Comparison of ENCODE assay signal across 8 cellular contexts in genomic region chr1:214584805-214585766, GRCh38. TPM values are rescaled to one million over a fixed set of nuclear protein-coding genes. Genes with fewer than 3 reads are reported as not detected.
A peak's percentile ranks its signal among the peaks of the same experiment; 100 is the strongest.
DNase-seq lines count a peak whose midpoint lies in the region; ATAC-seq and TF ChIP-seq lines count a peak whose summit lies in the region.

No MANE protein-coding gene starts in this region.

- peaks cover 45% of the 10 kb centered on the region for H3K4me1 ChIP-seq in RWPE2 (ENCODE audit: insufficient read depth, poor library complexity, severe bottlenecking)
- H3K4me1 ChIP-seq in gastrocnemius medialis = peaks cover 19% of the 10 kb centered on the region in 2 donors

- H3K36me3 Mint-ChIP-seq in stimulated activated memory B cell treated with anti-CD40 and anti-IgM and Interleukin-4, amounts not matched to agents 10 μg/mL and 1 μg/mL and 100 μg/mL, for 72 hours = no peaks in the 10 kb centered on the region

- no peak for TF ChIP-seq POLR2A in gastrocnemius medialis (IDR thresholded peaks at IDR 0.05)

- in situ Hi-C loops in gastrocnemius medialis (cut with MboI; ENCODE audit: low sequenced_read_pairs in 4 of 4) = loop anchor here (5.0 to 25.0 kb wide), 3 partner anchors 250 to 373 kb away; no protein-coding TSS in a partner anchor

- peaks cover 12% of the 10 kb centered on the region for H3K27me3 Mint-ChIP-seq in stimulated activated memory B cell treated with anti-CD40 and anti-IgM and Interleukin-4, amounts not matched to agents 10 μg/mL and 1 μg/mL and 100 μg/mL, for 72 hours

- H3K4me3 Mint-ChIP-seq in stimulated activated memory B cell treated with anti-CD40 and anti-IgM and Interleukin-4, amounts not matched to agents 10 μg/mL and 1 μg/mL and 100 μg/mL, for 72 hours = no peak overlapping the region

- H3K27me3 ChIP-seq in RWPE2 (ENCODE audit: insufficient read depth, poor library complexity, severe bottlenecking) = no peaks in the 10 kb centered on the region
- H3K27me3 ChIP-seq in gastrocnemius medialis = no peaks in the 10 kb centered on the region

- H3K36me3 ChIP-seq in RWPE2 (ENCODE audit: low read depth) (no peaks in the 10 kb centered on the region), gastrocnemius medialis (no peaks in the 10 kb centered on the region)

- ATAC-seq in RWPE2 (ENCODE audit: low read depth) (peak; percentile 62), gastrocnemius medialis (peak; percentile 44 to 75)
- no peak for ATAC-seq in stimulated activated memory B cell treated with anti-CD40 and anti-IgM and Interleukin-4, amounts not matched to agents 10 μg/mL and 1 μg/mL and 100 μg/mL, for 72 hours

- H3K9me3 ChIP-seq in RWPE2 (ENCODE audit: severe bottlenecking) = no peaks in the 10 kb centered on the region
- H3K9me3 ChIP-seq in gastrocnemius medialis = no peaks in the 10 kb centered on the region

- H3K27ac Mint-ChIP-seq in stimulated activated memory B cell treated with anti-CD40 and anti-IgM and Interleukin-4, amounts not matched to agents 10 μg/mL and 1 μg/mL and 100 μg/mL, for 72 hours = no peak overlapping the region

- no peaks in the 10 kb centered on the region for H3K9me3 Mint-ChIP-seq in stimulated activated memory B cell treated with anti-CD40 and anti-IgM and Interleukin-4, amounts not matched to agents 10 μg/mL and 1 μg/mL and 100 μg/mL, for 72 hours

- DNase-seq in DMS153 (lab: John Stamatoyannopoulos, UW) = peak; percentile 8
- DNase-seq in GM20000 (ENCODE audit: low spot score) = peak; percentile 24
- DNase-seq in Jurkat, Clone E6-1 (ENCODE audit: low read depth, low spot score) = peak; percentile 19
- no peak for DNase-seq in RWPE2 (ENCODE audit: low spot score)
- peak; percentile 73 for DNase-seq in fibroblast of villous mesenchyme (ENCODE audit: low read depth)
- no peak for DNase-seq in gastrocnemius medialis
- DNase-seq in activated CD4-positive, alpha-beta T cell treated with anti-CD3 and anti-CD28 coated beads, Interleukin-2, amount 50 U/mL, for 1 hour = no peak

- no peak overlapping the region for H3K4me3 ChIP-seq in Jurkat, Clone E6-1 (ENCODE audit: low read length)
- no peak overlapping the region for H3K4me3 ChIP-seq in RWPE2 (ENCODE audit: severe bottlenecking)
- no peak overlapping the region for H3K4me3 ChIP-seq in fibroblast of villous mesenchyme (ENCODE audit: low read depth, low read length)
- no peak overlapping the region for H3K4me3 ChIP-seq in gastrocnemius medialis

- H3K4me1 Mint-ChIP-seq in stimulated activated memory B cell treated with anti-CD40 and anti-IgM and Interleukin-4, amounts not matched to agents 10 μg/mL and 1 μg/mL and 100 μg/mL, for 72 hours = no peaks in the 10 kb centered on the region

- intact Hi-C loops in gastrocnemius medialis (cut with DNase I; ENCODE audit: low total_unique reads) = loop anchor here (5.0 to 10.0 kb wide), 2 partner anchors 373 to 590 kb away; no protein-coding TSS in a partner anchor

- H3K27ac ChIP-seq in RWPE2 (ENCODE audit: poor library complexity, severe bottlenecking) (peak overlapping the region; percentile 74), gastrocnemius medialis (no peak overlapping the region)

- TF ChIP-seq CTCF in GM20000 (IDR thresholded peaks at IDR 0.05; ENCODE audit: extremely low read depth, missing control alignments) (peak; percentile 48), RWPE2 (IDR thresholded peaks at IDR 0.05; ENCODE audit: poor library complexity, severe bottlenecking) (peak; percentile 91), fibroblast of villous mesenchyme (IDR thresholded peaks at IDR 0.05; ENCODE audit: insufficient read depth, low read depth, low read length) (peak; percentile 90), gastrocnemius medialis (IDR thresholded peaks at IDR 0.05 in 4 of 5, conservative IDR thresholded peaks at IDR 0.05 in 1 of 5) (peak; percentile 55 to 93 (median 63))

RNA-seq across cellular contexts. Expression of gene CENPF, which starts 17.9 kb away (rescaled TPM):
- polyA plus RNA-seq in Jurkat, Clone E6-1 (2012; ENCODE audit: insufficient read depth, insufficient read length) = 109 TPM
- total RNA-seq in fibroblast of villous mesenchyme (19.3 and 30.7 TPM in 2 replicates), gastrocnemius medialis (1 to 10 TPM in 2 of 4 donors, under 1 TPM in 2; 0.25 to 1.9 (median 0.92) TPM)

RNA-seq across cellular contexts. Expression of gene PTPN14, which starts 33.7 kb away (rescaled TPM):
- polyA plus RNA-seq in Jurkat, Clone E6-1 (2012; ENCODE audit: insufficient read depth, insufficient read length) = 0.60 TPM
- 77.3 and 104 TPM in 2 replicates for total RNA-seq in fibroblast of villous mesenchyme
- total RNA-seq in gastrocnemius medialis = 10 to 100 TPM; 42.8 to 63.8 (median 50.4) TPM

Comparison
In these comparisons a context has a peak if more than half of its experiments do, and no peak if none do; other contexts are left out.
1. DNase-seq: peak in DMS153 (single experiment), GM20000 (single experiment), Jurkat, Clone E6-1 (single experiment) and fibroblast of villous mesenchyme (single experiment); none in RWPE2 (single experiment), gastrocnemius medialis (0 of 2) and activated CD4-positive, alpha-beta T cell treated with anti-CD3 and anti-CD28 coated beads, Interleukin-2, amount 50 U/mL, for 1 hour (single experiment).
2. Peak in every context shown above with its lines, with median percentiles within 50 percentile points of each other: CTCF ChIP-seq.